8 cellular contexts compared by ENCODE assay signal in the genomic region with DNA sequence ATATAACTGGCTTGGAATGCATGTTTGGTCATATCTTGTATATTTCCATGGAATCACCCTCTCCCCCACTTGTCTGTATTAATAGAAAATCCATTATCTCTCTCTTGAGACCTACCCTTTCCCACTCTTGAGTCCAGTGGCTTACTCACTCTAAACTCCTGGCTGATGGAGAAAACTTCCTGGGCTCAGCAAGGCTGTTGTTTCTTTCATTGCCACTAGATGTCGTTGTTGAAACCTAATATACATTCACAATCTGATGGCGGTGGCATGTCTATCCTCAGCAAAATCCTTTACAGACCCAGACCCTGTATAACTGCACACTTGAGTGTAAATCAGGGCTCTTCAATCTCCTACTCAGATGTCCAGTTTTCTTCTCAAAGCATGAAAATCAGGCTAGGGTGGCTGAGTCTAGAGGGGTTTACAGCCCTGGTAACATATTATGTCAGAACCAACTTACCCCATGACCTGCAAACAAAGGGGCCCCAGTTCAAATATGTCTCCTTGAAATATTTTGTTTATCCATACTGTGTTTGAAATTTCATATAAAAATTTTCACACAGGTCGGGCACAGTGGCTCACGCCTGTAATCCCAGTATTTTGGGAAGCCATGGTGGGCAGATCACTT.
A peak's percentile ranks its signal among the peaks of the same experiment; 100 is the strongest.
DNase-seq lines count a peak whose midpoint lies in the region; TF ChIP-seq lines count a peak whose summit lies in the region.

No MANE protein-coding gene starts in this region.

- no peak overlapping the region for H3K4me3 Mint-ChIP-seq in activated T-helper 2 cell treated with anti-CD3 and anti-CD28 coated beads, Interferon-gamma antibody, Interleukin-2, Interleukin-4, amounts not matched to agents 10 μg/mL and 5 μg/mL and 100 μg/mL, durations not matched to agents 14 hours and 24 hours and 36 hours (ENCODE audit: low read depth)

- peak; percentile 75 for TF ChIP-seq CTCF in GM12865 (IDR thresholded peaks at IDR 0.05; ENCODE audit: insufficient read depth, low read depth, low read length, missing control alignments)
- TF ChIP-seq CTCF in HFF-Myc (IDR thresholded peaks at IDR 0.05; ENCODE audit: low read depth, low read length, missing control alignments): peak; percentile 80
- peak; percentile 82 for TF ChIP-seq CTCF in VCaP (conservative IDR thresholded peaks at IDR 0.05)
- TF ChIP-seq CTCF in fibroblast of the aortic adventitia (IDR thresholded peaks at IDR 0.05; ENCODE audit: insufficient read depth, low read length): peak; percentile 89

- peaks cover 21% of the 10 kb centered on the region for H3K27me3 Mint-ChIP-seq in activated T-helper 2 cell treated with anti-CD3 and anti-CD28 coated beads, Interferon-gamma antibody, Interleukin-2, Interleukin-4, amounts not matched to agents 10 μg/mL and 5 μg/mL and 100 μg/mL, durations not matched to agents 14 hours and 24 hours and 36 hours (ENCODE audit: low read depth)

- DNase-seq in AG08396 (ENCODE audit: low spot score): peak; percentile 60
- DNase-seq in GM12865 (ENCODE audit: low read depth): peak; percentile 57
- DNase-seq in HFF-Myc (ENCODE audit: extremely low read depth, low read depth): peak; percentile 48
- DNase-seq in MV-4-11 (lab: John Stamatoyannopoulos, UW): peak; percentile 33
- DNase-seq in fibroblast of the aortic adventitia (ENCODE audit: low read depth): peak; percentile 79
- DNase-seq in pons (ENCODE audit: low spot score): peak; percentile 31
- no peak for DNase-seq in activated T-helper 2 cell treated with anti-CD3 and anti-CD28 coated beads, Interferon-gamma antibody, Interleukin-2, Interleukin-4, amounts not matched to agents 10 μg/mL and 5 μg/mL and 100 μg/mL, durations not matched to agents 14 hours and 24 hours and 36 hours (ENCODE audit: low spot score)

- peaks cover 3% of the 10 kb centered on the region for H3K9me3 Mint-ChIP-seq in activated T-helper 2 cell treated with anti-CD3 and anti-CD28 coated beads, Interferon-gamma antibody, Interleukin-2, Interleukin-4, amounts not matched to agents 10 μg/mL and 5 μg/mL and 100 μg/mL, durations not matched to agents 14 hours and 24 hours and 36 hours

- intact Hi-C loops in activated T-helper 2 cell treated with anti-CD3 and anti-CD28 coated beads, Interferon-gamma antibody, Interleukin-2, Interleukin-4, amounts not matched to agents 10 μg/mL and 5 μg/mL and 100 μg/mL, durations not matched to agents 14 hours and 24 hours and 36 hours (cut with micrococcal nuclease): loop anchor here (2.0 kb wide), 1 partner anchor 450 kb away; no protein-coding TSS in a partner anchor

- no peak overlapping the region for H3K27ac ChIP-seq in VCaP

- H3K4me3 ChIP-seq in GM12865 (ENCODE audit: low read depth, low read length): no peak overlapping the region
- no peak overlapping the region for H3K4me3 ChIP-seq in HFF-Myc (replicated peaks; ENCODE audit: low read depth, low read length)
- H3K4me3 ChIP-seq in fibroblast of the aortic adventitia (ENCODE audit: low read depth, low read length): no peak overlapping the region

- H3K27ac Mint-ChIP-seq in activated T-helper 2 cell treated with anti-CD3 and anti-CD28 coated beads, Interferon-gamma antibody, Interleukin-2, Interleukin-4, amounts not matched to agents 10 μg/mL and 5 μg/mL and 100 μg/mL, durations not matched to agents 14 hours and 24 hours and 36 hours: no peak overlapping the region

- H3K4me1 Mint-ChIP-seq in activated T-helper 2 cell treated with anti-CD3 and anti-CD28 coated beads, Interferon-gamma antibody, Interleukin-2, Interleukin-4, amounts not matched to agents 10 μg/mL and 5 μg/mL and 100 μg/mL, durations not matched to agents 14 hours and 24 hours and 36 hours (ENCODE audit: low read depth): peaks cover 2% of the 10 kb centered on the region

- H3K36me3 Mint-ChIP-seq in activated T-helper 2 cell treated with anti-CD3 and anti-CD28 coated beads, Interferon-gamma antibody, Interleukin-2, Interleukin-4, amounts not matched to agents 10 μg/mL and 5 μg/mL and 100 μg/mL, durations not matched to agents 14 hours and 24 hours and 36 hours (ENCODE audit: low read depth): no peaks in the 10 kb centered on the region
